ENCODE assay signal across 8 cellular contexts in the genomic region with DNA sequence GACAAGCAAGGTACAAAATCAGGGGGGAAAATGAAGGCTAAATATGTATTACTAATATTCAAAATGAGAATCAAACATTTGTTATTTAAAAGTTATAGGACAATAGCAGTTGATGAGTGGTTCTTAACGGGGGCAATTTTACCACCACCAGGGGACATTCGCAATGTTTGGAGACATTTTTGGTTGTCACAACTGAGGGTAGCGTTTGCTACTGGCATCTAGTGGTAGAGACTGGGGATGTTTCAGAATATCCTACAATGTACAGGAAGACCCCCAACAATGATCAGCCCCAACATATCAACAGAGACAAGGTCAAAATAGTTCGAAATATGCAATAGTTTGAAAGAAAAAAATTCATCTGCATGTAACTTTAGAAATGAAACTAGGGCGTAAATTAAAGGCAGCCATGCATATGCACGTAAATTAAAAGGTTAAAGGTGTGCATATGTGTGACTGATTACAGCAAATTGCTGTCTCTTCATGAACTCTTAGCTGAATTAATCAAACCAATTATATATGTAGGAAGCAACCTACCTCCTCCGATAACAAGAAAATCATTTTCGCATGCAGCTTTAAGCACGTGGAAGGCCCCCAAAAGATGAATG.
A peak's percentile ranks its signal among the peaks of the same experiment; 100 is the strongest.
DNase-seq lines count a peak whose midpoint lies in the region; ATAC-seq and TF ChIP-seq lines count a peak whose summit lies in the region.

No MANE protein-coding gene starts in this region.

- no peaks in the 10 kb centered on the region for H3K4me1 ChIP-seq in CD4-positive, CD25-positive, alpha-beta regulatory T cell (ENCODE audit: control insufficient read depth, insufficient read depth, low read length, poor library complexity, severe bottlenecking)
- no peaks in the 10 kb centered on the region for H3K4me1 ChIP-seq in upper lobe of right lung

- TF ChIP-seq CTCF in GM13977 (IDR thresholded peaks at IDR 0.05; ENCODE audit: extremely low read depth, insufficient read depth, missing control alignments) (peak; percentile 67), upper lobe of right lung (IDR thresholded peaks at IDR 0.05) (peak; percentile 50)

- no peaks in the 10 kb centered on the region for H3K36me3 ChIP-seq in CD4-positive, CD25-positive, alpha-beta regulatory T cell (ENCODE audit: control insufficient read depth, insufficient read depth, low read length)
- H3K36me3 ChIP-seq in upper lobe of right lung: no peaks in the 10 kb centered on the region

- H3K36me3 Mint-ChIP-seq in CD4-positive, CD25-positive, alpha-beta regulatory T cell: no peaks in the 10 kb centered on the region

- intact Hi-C loops in upper lobe of right lung (cut with DNase I): no loop called here

- no peak overlapping the region for H3K4me3 ChIP-seq in CD4-positive, CD25-positive, alpha-beta regulatory T cell (ENCODE audit: low read depth, low read length)
- no peak overlapping the region for H3K4me3 ChIP-seq in upper lobe of right lung

- DNase-seq in CD4-positive, CD25-positive, alpha-beta regulatory T cell: peak in 2 of 3 donors; percentile 31 to 57
- DNase-seq in GM13977 (ENCODE audit: low spot score) (peak; percentile 32), glomerular visceral epithelial cell (ENCODE audit: extremely low spot score) (peak; percentile 5), upper lobe of right lung (no peak), SKM-1 treated with dmso at 0.1 percent for 144 hours (lab: John Stamatoyannopoulos, UW; ENCODE audit: unreplicated experiment) (no peak)

- H3K27ac ChIP-seq in CD4-positive, CD25-positive, alpha-beta regulatory T cell (ENCODE audit: insufficient read depth, low read length, poor library complexity, severe bottlenecking): no peak overlapping the region
- no peak overlapping the region for H3K27ac ChIP-seq in upper lobe of right lung

- peak in 1 of 2 donors; percentile 55 for ATAC-seq in CD4-positive, CD25-positive, alpha-beta regulatory T cell (ENCODE audit: low read depth in 2 of 2)
- ATAC-seq in HG03108 (IDR thresholded peaks at IDR 0.05; ENCODE audit: unreplicated experiment) (peak; percentile 59), SK-N-SH treated with all-trans-retinoic acid at 6 μM for 48 hours (peak; percentile 72), upper lobe of right lung (peak; percentile 43), GM21576 (IDR thresholded peaks at IDR 0.05; ENCODE audit: unreplicated experiment) (no peak)

- no peaks in the 10 kb centered on the region for H3K27me3 ChIP-seq in CD4-positive, CD25-positive, alpha-beta regulatory T cell (ENCODE audit: control insufficient read depth, insufficient read depth, low read length)
- H3K27me3 ChIP-seq in upper lobe of right lung: no peaks in the 10 kb centered on the region

- peak overlapping the region in 1 of 4 donors; percentile 13 for H3K4me3 Mint-ChIP-seq in CD4-positive, CD25-positive, alpha-beta regulatory T cell

- peaks cover 4% of the 10 kb centered on the region for H3K27me3 Mint-ChIP-seq in CD4-positive, CD25-positive, alpha-beta regulatory T cell

- H3K9me3 ChIP-seq in CD4-positive, CD25-positive, alpha-beta regulatory T cell (ENCODE audit: control insufficient read depth in 2 of 2, low read length in 2 of 2): no peaks in the 10 kb centered on the region
- no peaks in the 10 kb centered on the region for H3K9me3 ChIP-seq in upper lobe of right lung

- H3K27ac Mint-ChIP-seq in CD4-positive, CD25-positive, alpha-beta regulatory T cell: no peak overlapping the region

- peaks cover 5 to 14% (median 6%) of the 10 kb centered on the region in 4 donors for H3K4me1 Mint-ChIP-seq in CD4-positive, CD25-positive, alpha-beta regulatory T cell

- in situ Hi-C loops in GM13977 (cut with MboI; ENCODE audit: low pct_unique_long_range_greater_than_20kb, low sequenced_read_pairs, unreplicated experiment): loop anchor here (10.0 kb wide), 2 partner anchors 128 to 282 kb away; no protein-coding TSS in a partner anchor

- no peaks in the 10 kb centered on the region for H3K9me3 Mint-ChIP-seq in CD4-positive, CD25-positive, alpha-beta regulatory T cell

TF ChIP-seq in SK-N-SH treated with all-trans-retinoic acid at 6 μM for 48 hours, 23 proteins besides CTCF, POLR2A, EP300 and RAD21:
- no peak for TF ChIP-seq GLIS3 (CRISPR knock-in tag; IDR thresholded peaks at IDR 0.05)
- no peak for TF ChIP-seq ZNF565 (CRISPR knock-in tag; conservative IDR thresholded peaks at IDR 0.05; ENCODE audit: low read depth)
- no peak for TF ChIP-seq BACH2 (CRISPR knock-in tag; IDR thresholded peaks at IDR 0.05; ENCODE audit: borderline replicate concordance)
- no peak for TF ChIP-seq ISL1 (CRISPR knock-in tag; IDR thresholded peaks at IDR 0.05)
- TF ChIP-seq, protein P1, sequence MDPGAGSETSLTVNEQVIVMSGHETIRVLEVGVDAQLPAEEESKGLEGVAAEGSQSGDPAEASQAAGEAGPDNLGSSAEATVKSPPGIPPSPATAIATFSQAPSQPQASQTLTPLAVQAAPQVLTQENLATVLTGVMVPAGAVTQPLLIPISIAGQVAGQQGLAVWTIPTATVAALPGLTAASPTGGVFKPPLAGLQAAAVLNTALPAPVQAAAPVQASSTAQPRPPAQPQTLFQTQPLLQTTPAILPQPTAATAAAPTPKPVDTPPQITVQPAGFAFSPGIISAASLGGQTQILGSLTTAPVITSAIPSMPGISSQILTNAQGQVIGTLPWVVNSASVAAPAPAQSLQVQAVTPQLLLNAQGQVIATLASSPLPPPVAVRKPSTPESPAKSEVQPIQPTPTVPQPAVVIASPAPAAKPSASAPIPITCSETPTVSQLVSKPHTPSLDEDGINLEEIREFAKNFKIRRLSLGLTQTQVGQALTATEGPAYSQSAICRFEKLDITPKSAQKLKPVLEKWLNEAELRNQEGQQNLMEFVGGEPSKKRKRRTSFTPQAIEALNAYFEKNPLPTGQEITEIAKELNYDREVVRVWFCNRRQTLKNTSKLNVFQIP (CRISPR knock-in tag; IDR thresholded peaks at IDR 0.05; ENCODE audit: borderline replicate concordance, low read depth): no peak
- TF ChIP-seq, protein P2, sequence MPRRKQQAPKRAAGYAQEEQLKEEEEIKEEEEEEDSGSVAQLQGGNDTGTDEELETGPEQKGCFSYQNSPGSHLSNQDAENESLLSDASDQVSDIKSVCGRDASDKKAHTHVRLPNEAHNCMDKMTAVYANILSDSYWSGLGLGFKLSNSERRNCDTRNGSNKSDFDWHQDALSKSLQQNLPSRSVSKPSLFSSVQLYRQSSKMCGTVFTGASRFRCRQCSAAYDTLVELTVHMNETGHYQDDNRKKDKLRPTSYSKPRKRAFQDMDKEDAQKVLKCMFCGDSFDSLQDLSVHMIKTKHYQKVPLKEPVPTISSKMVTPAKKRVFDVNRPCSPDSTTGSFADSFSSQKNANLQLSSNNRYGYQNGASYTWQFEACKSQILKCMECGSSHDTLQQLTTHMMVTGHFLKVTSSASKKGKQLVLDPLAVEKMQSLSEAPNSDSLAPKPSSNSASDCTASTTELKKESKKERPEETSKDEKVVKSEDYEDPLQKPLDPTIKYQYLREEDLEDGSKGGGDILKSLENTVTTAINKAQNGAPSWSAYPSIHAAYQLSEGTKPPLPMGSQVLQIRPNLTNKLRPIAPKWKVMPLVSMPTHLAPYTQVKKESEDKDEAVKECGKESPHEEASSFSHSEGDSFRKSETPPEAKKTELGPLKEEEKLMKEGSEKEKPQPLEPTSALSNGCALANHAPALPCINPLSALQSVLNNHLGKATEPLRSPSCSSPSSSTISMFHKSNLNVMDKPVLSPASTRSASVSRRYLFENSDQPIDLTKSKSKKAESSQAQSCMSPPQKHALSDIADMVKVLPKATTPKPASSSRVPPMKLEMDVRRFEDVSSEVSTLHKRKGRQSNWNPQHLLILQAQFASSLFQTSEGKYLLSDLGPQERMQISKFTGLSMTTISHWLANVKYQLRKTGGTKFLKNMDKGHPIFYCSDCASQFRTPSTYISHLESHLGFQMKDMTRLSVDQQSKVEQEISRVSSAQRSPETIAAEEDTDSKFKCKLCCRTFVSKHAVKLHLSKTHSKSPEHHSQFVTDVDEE (CRISPR knock-in tag; IDR thresholded peaks at IDR 0.05): no peak
- TF ChIP-seq ZFP30 (CRISPR knock-in tag; IDR thresholded peaks at IDR 0.05): no peak
- TF ChIP-seq TOX (CRISPR knock-in tag; IDR thresholded peaks at IDR 0.05; ENCODE audit: borderline replicate concordance): no peak
- no peak for TF ChIP-seq TCF4 (CRISPR knock-in tag; IDR thresholded peaks at IDR 0.05; ENCODE audit: borderline replicate concordance)
- no peak for TF ChIP-seq ZC3H10 (CRISPR knock-in tag; IDR thresholded peaks at IDR 0.05)
- no peak for TF ChIP-seq ZNF70 (CRISPR knock-in tag; IDR thresholded peaks at IDR 0.05)
- no peak for TF ChIP-seq PPARA (CRISPR knock-in tag; IDR thresholded peaks at IDR 0.05; ENCODE audit: borderline replicate concordance)
- TF ChIP-seq, protein P3, sequence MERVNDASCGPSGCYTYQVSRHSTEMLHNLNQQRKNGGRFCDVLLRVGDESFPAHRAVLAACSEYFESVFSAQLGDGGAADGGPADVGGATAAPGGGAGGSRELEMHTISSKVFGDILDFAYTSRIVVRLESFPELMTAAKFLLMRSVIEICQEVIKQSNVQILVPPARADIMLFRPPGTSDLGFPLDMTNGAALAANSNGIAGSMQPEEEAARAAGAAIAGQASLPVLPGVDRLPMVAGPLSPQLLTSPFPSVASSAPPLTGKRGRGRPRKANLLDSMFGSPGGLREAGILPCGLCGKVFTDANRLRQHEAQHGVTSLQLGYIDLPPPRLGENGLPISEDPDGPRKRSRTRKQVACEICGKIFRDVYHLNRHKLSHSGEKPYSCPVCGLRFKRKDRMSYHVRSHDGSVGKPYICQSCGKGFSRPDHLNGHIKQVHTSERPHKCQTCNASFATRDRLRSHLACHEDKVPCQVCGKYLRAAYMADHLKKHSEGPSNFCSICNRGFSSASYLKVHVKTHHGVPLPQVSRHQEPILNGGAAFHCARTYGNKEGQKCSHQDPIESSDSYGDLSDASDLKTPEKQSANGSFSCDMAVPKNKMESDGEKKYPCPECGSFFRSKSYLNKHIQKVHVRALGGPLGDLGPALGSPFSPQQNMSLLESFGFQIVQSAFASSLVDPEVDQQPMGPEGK (CRISPR knock-in tag; IDR thresholded peaks at IDR 0.05; ENCODE audit: borderline replicate concordance): no peak
TF ChIP-seq in SK-N-SH treated with all-trans-retinoic acid at 6 μM for 48 hours: peak in this region for 0.

Comparison
In these comparisons a context has a peak if more than half of its experiments do, and no peak if none do; other contexts are left out.
1. DNase-seq: peak in CD4-positive, CD25-positive, alpha-beta regulatory T cell (2 of 3), GM13977 (single experiment) and glomerular visceral epithelial cell (single experiment); none in upper lobe of right lung (single experiment) and SKM-1 treated with dmso at 0.1 percent for 144 hours (single experiment).